ENCODE assay signal across 19 cellular contexts in genomic region chr1:26945138-26945537, GRCh38. TPM values are rescaled to one million over a fixed set of nuclear protein-coding genes. Genes with fewer than 3 reads are reported as not detected.
"Had no signal": no experiment of that assay in that cellular context is flagged by ENCODE, and none has a peak within 500 bp of the region (broad histone marks: within the 10 kb centered on the region; RNA-seq: fewer than 3 reads in every experiment).

No MANE protein-coding gene starts in this region.

- ATAC-seq: activated CD8-positive, alpha-beta T cell treated with anti-CD3 and anti-CD28 coated beads, Interleukin-2, amount 10 ng/mL, durations not matched to agents 7 days and 5 days; naive thymus-derived CD4-positive, alpha-beta T cell had no signal

- H3K27ac ChIP-seq: coronary artery, esophagus muscularis mucosa, SJCRH30, testis had no signal

- H3K27me3 ChIP-seq: esophagus muscularis mucosa, SJCRH30, stomach, testis had no signal

- H3K4me1 ChIP-seq: SJCRH30 had no signal

- H3K4me3 ChIP-seq: coronary artery, esophagus muscularis mucosa, SJCRH30, smooth muscle cell, stomach, testis had no signal

- DNase-seq: activated CD4-positive, alpha-beta T cell treated with anti-CD3 and anti-CD28 coated beads, Interleukin-2, amount 10 ng/mL, durations not matched to agents 24 days and 14 days; activated CD4-positive, CD25-positive, alpha-beta regulatory T cell; activated CD8-positive, alpha-beta memory T cell treated with anti-CD3 and anti-CD28 coated beads, Interleukin-2, amount 50 U/mL, for 4 hours; activated CD8-positive, alpha-beta T cell treated with anti-CD3 and anti-CD28 coated beads, Interleukin-2, amount 10 ng/mL, durations not matched to agents 7 days and 5 days; activated naive CD4-positive, alpha-beta T cell; central memory CD4-positive, alpha-beta T cell; effector CD4-positive, alpha-beta T cell; mammary epithelial cell; naive thymus-derived CD4-positive, alpha-beta T cell; SJCRH30; stomach had no signal

- H3K4me1 Mint-ChIP-seq: activated CD4-positive, alpha-beta T cell treated with anti-CD3 and anti-CD28 coated beads, Interleukin-2, amount 10 ng/mL, durations not matched to agents 24 days and 14 days; naive thymus-derived CD4-positive, alpha-beta T cell had no signal

- H3K9me3 Mint-ChIP-seq: activated CD4-positive, alpha-beta T cell treated with anti-CD3 and anti-CD28 coated beads, Interleukin-2, amount 10 ng/mL, durations not matched to agents 24 days and 14 days; naive thymus-derived CD4-positive, alpha-beta T cell had no signal

- H3K9me3 ChIP-seq: esophagus muscularis mucosa, SJCRH30, stomach, testis had no signal

- H3K27me3 Mint-ChIP-seq: activated CD4-positive, alpha-beta T cell treated with anti-CD3 and anti-CD28 coated beads, Interleukin-2, amount 10 ng/mL, durations not matched to agents 24 days and 14 days; naive thymus-derived CD4-positive, alpha-beta T cell had no signal

- H3K27ac Mint-ChIP-seq: activated CD4-positive, alpha-beta T cell treated with anti-CD3 and anti-CD28 coated beads, Interleukin-2, amount 10 ng/mL, durations not matched to agents 24 days and 14 days; activated CD8-positive, alpha-beta T cell treated with anti-CD3 and anti-CD28 coated beads, Interleukin-2, amount 10 ng/mL, durations not matched to agents 7 days and 5 days had no signal

- H3K4me3 Mint-ChIP-seq: activated CD4-positive, alpha-beta T cell treated with anti-CD3 and anti-CD28 coated beads, Interleukin-2, amount 10 ng/mL, durations not matched to agents 24 days and 14 days; activated CD8-positive, alpha-beta T cell treated with anti-CD3 and anti-CD28 coated beads, Interleukin-2, amount 10 ng/mL, durations not matched to agents 7 days and 5 days; naive thymus-derived CD4-positive, alpha-beta T cell had no signal

RNA-seq across cellular contexts. Expression of gene KDF1, which starts 15.1 kb away (rescaled TPM):
- total RNA-seq: activated CD4-positive, alpha-beta T cell treated with anti-CD3 and anti-CD28 coated beads, Interleukin-2, amount 10 ng/mL, durations not matched to agents 24 days and 14 days; activated CD8-positive, alpha-beta T cell treated with anti-CD3 and anti-CD28 coated beads, Interleukin-2, amount 10 ng/mL, durations not matched to agents 7 days and 5 days; glomerular endothelial cell; SJCRH30; T-helper 2 cell treated with Interferon-gamma antibody and Interleukin-4, amounts not matched to agents 100 ng/mL and 5 ng/mL, for 36 hours had no signal

RNA-seq across cellular contexts. Expression of gene NR0B2, which starts 31.4 kb away (rescaled TPM):
- total RNA-seq: activated CD4-positive, alpha-beta T cell treated with anti-CD3 and anti-CD28 coated beads, Interleukin-2, amount 10 ng/mL, durations not matched to agents 24 days and 14 days; activated CD8-positive, alpha-beta T cell treated with anti-CD3 and anti-CD28 coated beads, Interleukin-2, amount 10 ng/mL, durations not matched to agents 7 days and 5 days; esophagus muscularis mucosa; glomerular endothelial cell; mammary epithelial cell; mononuclear cell; naive thymus-derived CD4-positive, alpha-beta T cell; SJCRH30; smooth muscle cell; T-helper 2 cell treated with Interferon-gamma antibody and Interleukin-4, amounts not matched to agents 100 ng/mL and 5 ng/mL, for 36 hours; ureter had no signal
- polyA plus RNA-seq: mammary epithelial cell; naive thymus-derived CD4-positive, alpha-beta T cell; smooth muscle cell had no signal

RNA-seq across cellular contexts. Expression of gene TRNP1, which starts 48.4 kb away (rescaled TPM):
- total RNA-seq: activated CD8-positive, alpha-beta T cell treated with anti-CD3 and anti-CD28 coated beads, Interleukin-2, amount 10 ng/mL, durations not matched to agents 7 days and 5 days had no signal
- polyA plus RNA-seq: naive thymus-derived CD4-positive, alpha-beta T cell had no signal
